ENCODE assay signal across 16 cellular contexts in the genomic region with DNA sequence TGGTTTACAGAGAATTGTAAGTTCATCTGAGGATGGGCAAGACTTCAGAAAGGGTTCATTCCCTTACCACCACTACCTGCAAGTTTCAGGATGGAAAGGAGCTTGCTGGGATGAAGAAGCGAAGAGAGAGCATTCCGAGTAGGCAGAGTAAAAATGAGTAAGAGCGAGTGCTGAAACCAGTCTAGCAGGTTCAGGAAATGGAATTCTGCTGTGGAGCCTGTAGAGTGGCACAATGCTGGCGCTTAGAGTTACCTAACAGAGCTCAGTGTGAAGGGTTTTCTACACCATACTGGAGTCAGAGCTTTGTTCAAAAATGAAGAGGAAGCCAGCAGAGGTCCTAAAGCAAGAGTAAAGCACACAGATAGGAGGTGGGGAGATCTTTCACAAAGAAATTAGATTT.
DNase-seq lines count a peak whose midpoint lies in the region; ATAC-seq and TF ChIP-seq lines count a peak whose summit lies in the region.
"Had no signal": no experiment of that assay in that cellular context is flagged by ENCODE, and none has a peak within 500 bp of the region (broad histone marks: within the 10 kb centered on the region; RNA-seq: fewer than 3 reads in every experiment).

No MANE protein-coding gene starts in this region.

- H3K79me1 ChIP-seq in neuronal stem cell (ENCODE audit: low read depth, low read length): no peaks in the 10 kb centered on the region

- ATAC-seq in HCT116: peak; percentile 63
- ATAC-seq in esophagus mucosa: peak; percentile 91
- ATAC-seq: activated CD8-positive, alpha-beta T cell treated with anti-CD3 and anti-CD28 coated beads for 36 hours; activated T-cell treated with anti-CD3 and anti-CD28 coated beads, Interleukin-2, amount 50 U/mL, for 4 hours; naive thymus-derived CD4-positive, alpha-beta T cell; T-cell had no signal

- H2AFZ ChIP-seq in HCT116 (ENCODE audit: low read depth, low read length, poor library complexity, severe bottlenecking) (peak overlapping the region; percentile 96), neuronal stem cell (ENCODE audit: low read length) (peak overlapping the region; percentile 60)

- H3K9ac ChIP-seq in HCT116 (ENCODE audit: low read length) (no peak overlapping the region), neuronal stem cell (ENCODE audit: low read depth, low read length, poor library complexity) (no peak overlapping the region)

- H3K9me3 ChIP-seq in HCT116 (ENCODE audit: control insufficient read depth in 1 of 2, insufficient read depth in 1 of 2, low read depth in 1 of 2, low read length in 2 of 2): no peaks in the 10 kb centered on the region
- no peaks in the 10 kb centered on the region for H3K9me3 ChIP-seq in neuronal stem cell (replicated peaks in 1 of 2; ENCODE audit: control insufficient read depth in 2 of 2, insufficient read depth in 1 of 2, low read depth in 1 of 2, low read length in 2 of 2)
- no peaks in the 10 kb centered on the region for H3K9me3 ChIP-seq in WERI-Rb-1 (ENCODE audit: severe bottlenecking)
- H3K9me3 ChIP-seq: HAP-1 had no signal

- DNase-seq in HCT116 (ENCODE audit: low read depth, low spot score) (peak; percentile 15), NCI-H510A (lab: John Stamatoyannopoulos, UW) (peak; percentile 63), neuronal stem cell (ENCODE audit: low spot score) (no peak), WERI-Rb-1 (no peak)
- DNase-seq in stimulated activated naive CD4-positive, alpha-beta T cell treated with Interleukin-2 at 50 U/mL for 16 hours (lab: John Stamatoyannopoulos, UW): no peak
- DNase-seq in stimulated activated CD4-positive, alpha-beta T cell treated with anti-CD3 and anti-CD28 coated beads, Interleukin-15, amount 100 ng/mL, for 24 hours: no peak
- DNase-seq: activated CD8-positive, alpha-beta T cell treated with anti-CD3 and anti-CD28 coated beads for 36 hours; activated T-cell treated with anti-CD3 and anti-CD28 coated beads, Interleukin-2, amount 50 U/mL, for 4 hours; COR-L47; foreskin melanocyte; Karpas-422; naive thymus-derived CD4-positive, alpha-beta T cell; stimulated activated CD4-positive, alpha-beta T cell treated with anti-CD3 and anti-CD28 coated beads, Interleukin-4, amount 100 ng/mL, for 4 hours; T-cell had no signal

- H2AK5ac ChIP-seq in neuronal stem cell (ENCODE audit: low read depth, low read length): no peak overlapping the region

- H3K79me2 ChIP-seq in HCT116 (ENCODE audit: insufficient read depth, low read length): no peaks in the 10 kb centered on the region

- TF ChIP-seq RAD21 in HCT116 (IDR thresholded peaks at IDR 0.05; ENCODE audit: low read depth): no peak

- no peak overlapping the region for H4K91ac ChIP-seq in neuronal stem cell (ENCODE audit: low read depth, low read length, poor library complexity)

- H2BK5ac ChIP-seq in neuronal stem cell (ENCODE audit: low read length): no peak overlapping the region

- intact Hi-C loops in HCT116 (cut with micrococcal nuclease): no loop called here

- H3K4me3 ChIP-seq in HCT116 (replicated peaks in 1 of 2; ENCODE audit: low read depth in 1 of 2, low read length in 2 of 2): 0 out of 4 replicates have a peak overlapping the region, but pooled peaks of 1 of the 2 experiments have one; percentile 2
- H3K4me3 ChIP-seq in neuronal stem cell (ENCODE audit: low read length in 2 of 2): no peak overlapping the region
- no peak overlapping the region for H3K4me3 ChIP-seq in WERI-Rb-1 (ENCODE audit: low read depth, low read length)
- H3K4me3 ChIP-seq: HAP-1 had no signal

- no peaks in the 10 kb centered on the region for H4K20me1 ChIP-seq in HCT116 (ENCODE audit: insufficient read depth)

- no CpG with 5 or more reads among the region's 4 CpGs for WGBS in neuronal stem cell (ENCODE audit: extremely low coverage in 2 of 2, insufficient read length in 2 of 2, insufficient replicate concordance in 1 of 2), 2 donors

- BruUV-seq in HCT116 (replicated peaks; lab: Mats Ljungman, UMichigan): no TSS peak

- H3K9me2 ChIP-seq in HCT116 (ENCODE audit: insufficient read depth): no peaks in the 10 kb centered on the region

- RAD21 ChIA-PET in HCT116 (lab: Charles Lee; ENCODE audit: low non-redundant PET in 1 of 2, low total read pairs in 2 of 2, uncharacterized antibody in 2 of 2, unreplicated experiment in 2 of 2): no interaction called here

- CTCF ChIA-PET in HCT116 (lab: Charles Lee): interaction anchor here (1.2 kb wide), 1 partner anchor 61 kb away, joined by 4 read pairs; no protein-coding TSS in a partner anchor

- H3K4ac ChIP-seq in neuronal stem cell (ENCODE audit: low read length): no peak overlapping the region

- H3K23ac ChIP-seq in neuronal stem cell (ENCODE audit: low read depth, low read length, poor library complexity): no peak overlapping the region

- no peak overlapping the region for H3K27ac ChIP-seq in HCT116 (ENCODE audit: low read depth, low read length)
- H3K27ac ChIP-seq in neuronal stem cell (replicated peaks; ENCODE audit: low read length): no peak overlapping the region
- H3K27ac ChIP-seq in WERI-Rb-1: no peak overlapping the region

- TF ChIP-seq POLR2A in HCT116 (IDR thresholded peaks at IDR 0.05; ENCODE audit: borderline replicate concordance, extremely low read depth, insufficient read depth, insufficient read length): no peak

- no peak overlapping the region for H3K18ac ChIP-seq in neuronal stem cell (ENCODE audit: low read length)

- H3K14ac ChIP-seq in neuronal stem cell (ENCODE audit: low read length): no peak overlapping the region

- POLR2A ChIA-PET in HCT116 (lab: Charles Lee): interaction anchor here (0.9 kb wide), 1 partner anchor 8 kb away, joined by 4 read pairs; no protein-coding TSS in a partner anchor

- no peaks in the 10 kb centered on the region for H3K27me3 ChIP-seq in HCT116 (ENCODE audit: insufficient read depth, low read length)
- H3K27me3 ChIP-seq in neuronal stem cell (ENCODE audit: control insufficient read depth in 3 of 3, insufficient read depth in 3 of 3, low read depth in 1 of 3, low read length in 3 of 3): no peaks in the 10 kb centered on the region
- no peaks in the 10 kb centered on the region for H3K27me3 ChIP-seq in WERI-Rb-1 (ENCODE audit: insufficient read depth, low read depth, severe bottlenecking)

- H3K36me3 ChIP-seq in HCT116 (ENCODE audit: control insufficient read depth in 1 of 2, insufficient read depth in 2 of 2, low read length in 2 of 2) (no peaks in the 10 kb centered on the region), neuronal stem cell (replicated peaks in 1 of 2; ENCODE audit: control insufficient read depth in 2 of 2, insufficient read depth in 2 of 2, low read length in 2 of 2) (no peaks in the 10 kb centered on the region), WERI-Rb-1 (no peaks in the 10 kb centered on the region)
- H3K36me3 ChIP-seq: HAP-1 had no signal

- no peak overlapping the region for H2BK120ac ChIP-seq in neuronal stem cell (ENCODE audit: low read depth, low read length)

- H3K4me2 ChIP-seq in HCT116 (ENCODE audit: low read length): peak overlapping the region; percentile 55
- no peak overlapping the region for H3K4me2 ChIP-seq in neuronal stem cell (ENCODE audit: insufficient read depth, low read length, poor library complexity, severe bottlenecking)

- H3K4me1 ChIP-seq in HCT116 (ENCODE audit: control insufficient read depth in 1 of 2, insufficient read depth in 2 of 2, low read length in 2 of 2) (peaks cover 15 to 25% of the 10 kb centered on the region in 2 experiments), neuronal stem cell (ENCODE audit: control insufficient read depth in 2 of 2, insufficient read depth in 1 of 2, low read depth in 1 of 2, low read length in 2 of 2) (no peaks in the 10 kb centered on the region)
- H3K4me1 ChIP-seq: HAP-1 had no signal

- TF ChIP-seq CTCF in HCT116 (IDR thresholded peaks at IDR 0.05 in 2 of 3, conservative IDR thresholded peaks at IDR 0.05 in 1 of 3; ENCODE audit: borderline replicate concordance in 1 of 3, insufficient read depth in 1 of 3, low read depth in 2 of 3, low read length in 2 of 3) (no peak), WERI-Rb-1 (IDR thresholded peaks at IDR 0.05; ENCODE audit: low read depth, low read length) (no peak)

- H2BK12ac ChIP-seq in neuronal stem cell (ENCODE audit: low read length): no peak overlapping the region

- H2BK15ac ChIP-seq in neuronal stem cell (ENCODE audit: low read length): no peak overlapping the region

- no peak overlapping the region for H4K8ac ChIP-seq in neuronal stem cell (ENCODE audit: low read depth, low read length)

TF ChIP-seq in HCT116, 20 proteins besides CTCF, POLR2A, EP300 and RAD21:
- peak; percentile 46 for TF ChIP-seq SP1 (IDR thresholded peaks at IDR 0.05; ENCODE audit: low read depth)
- TF ChIP-seq CEBPB (IDR thresholded peaks at IDR 0.05; ENCODE audit: low read depth): peak; percentile 62
- no peak for TF ChIP-seq TCF7L2 (IDR thresholded peaks at IDR 0.05; ENCODE audit: borderline replicate concordance, extremely low read depth, insufficient read depth, insufficient read length)
- TF ChIP-seq FOSL1 (IDR thresholded peaks at IDR 0.05; ENCODE audit: low read depth): peak; percentile 35
- peak; percentile 60; the same call in 1 of the 2 replicates for TF ChIP-seq CBX3 (IDR thresholded peaks at IDR 0.05; ENCODE audit: low read depth)

Comparison
In these comparisons a context has a peak if more than half of its experiments do, and no peak if none do; other contexts are left out.
1. DNase-seq: peak in HCT116 (single experiment) and NCI-H510A (single experiment); none in neuronal stem cell (single experiment), WERI-Rb-1 (single experiment), stimulated activated naive CD4-positive, alpha-beta T cell treated with Interleukin-2 at 50 U/mL for 16 hours (single experiment) and stimulated activated CD4-positive, alpha-beta T cell treated with anti-CD3 and anti-CD28 coated beads, Interleukin-15, amount 100 ng/mL, for 24 hours (single experiment).